ENCODE assay signal across 8 cellular contexts in genomic region chr17:40646791-40647548, GRCh38. TPM values are rescaled to one million over a fixed set of nuclear protein-coding genes. Genes with fewer than 3 reads are reported as not detected.
DNase-seq lines count a peak whose midpoint lies in the region; ATAC-seq and TF ChIP-seq lines count a peak whose summit lies in the region.

No MANE protein-coding gene starts in this region.

- peak overlapping the region; percentile 86 to 100 for H3K18ac ChIP-seq in mesenchymal stem cell (ENCODE audit: low read depth in 1 of 2, low read length in 2 of 2)

- H2BK120ac ChIP-seq in mesenchymal stem cell (ENCODE audit: low read depth, low read length) = peak overlapping the region; percentile 97

- H4K91ac ChIP-seq in mesenchymal stem cell (ENCODE audit: low read length) = peak overlapping the region; percentile 34

- no peak for TF ChIP-seq POLR2A in tibial nerve (IDR thresholded peaks at IDR 0.05)

- H3K4me1 ChIP-seq in mesenchymal stem cell (ENCODE audit: control insufficient read depth, insufficient read depth, low read depth, low read length) (peaks cover 1% of the 10 kb centered on the region), tibial nerve (peaks cover 0 to 61% (median 19%) of the 10 kb centered on the region in 4 donors)

- peak overlapping the region; percentile 72 for H3K4me2 ChIP-seq in mesenchymal stem cell (ENCODE audit: low read length, poor library complexity, severe bottlenecking)

- H3K4me3 ChIP-seq in coronary artery = peak overlapping the region; percentile 79
- H3K4me3 ChIP-seq in mesenchymal stem cell (ENCODE audit: insufficient read depth in 1 of 2, low read depth in 1 of 2, low read length in 2 of 2) = peak overlapping the region; percentile 87 to 98
- peak overlapping the region; percentile 55 to 95 (median 93) for H3K4me3 ChIP-seq in tibial nerve

- H2BK15ac ChIP-seq in mesenchymal stem cell (ENCODE audit: low read depth, poor library complexity, severe bottlenecking) = no peak overlapping the region

- peak overlapping the region; percentile 43 to 75 for H3K14ac ChIP-seq in mesenchymal stem cell (ENCODE audit: low read length in 2 of 2)

- WGBS in mesenchymal stem cell = 24% methylated on average over 14 of the region's 16 CpGs
- WGBS in tibial nerve, 2 donors = 8 to 11% methylated on average over 16 of the region's 16 CpGs

- peak overlapping the region; percentile 10 for H2AFZ ChIP-seq in mesenchymal stem cell (ENCODE audit: low read depth, low read length)

- H2AK5ac ChIP-seq in mesenchymal stem cell (ENCODE audit: low read length, severe bottlenecking) = peak overlapping the region; percentile 78

- H3K27ac ChIP-seq in coronary artery (peak overlapping the region; percentile 98 to 99), mesenchymal stem cell (ENCODE audit: low read length, poor library complexity, severe bottlenecking) (peak overlapping the region; percentile 98), tibial nerve (peak overlapping the region; percentile 94 to 100 (median 98))

- H3K36me3 ChIP-seq in mesenchymal stem cell (ENCODE audit: control insufficient read depth in 1 of 2, insufficient read depth in 2 of 2, low read depth in 1 of 2, low read length in 2 of 2) (peaks cover 0 to 35% of the 10 kb centered on the region in 2 experiments), tibial nerve (peaks cover 0 to 23% (median 2%) of the 10 kb centered on the region in 3 donors)

- ATAC-seq in HG02571 (IDR thresholded peaks at IDR 0.05; ENCODE audit: unreplicated experiment) = peak; percentile 10

- H3K9ac ChIP-seq in mesenchymal stem cell (ENCODE audit: low read length) = peak overlapping the region; percentile 98

- TF ChIP-seq CTCF in coronary artery (IDR thresholded peaks at IDR 0.05) = no peak
- no peak for TF ChIP-seq CTCF in tibial nerve (IDR thresholded peaks at IDR 0.05)

- H3K9me3 ChIP-seq in mesenchymal stem cell (ENCODE audit: control insufficient read depth, low read length) (no peaks in the 10 kb centered on the region), tibial nerve (no peaks in the 10 kb centered on the region)

- no peak for TF ChIP-seq EP300 in tibial nerve (IDR thresholded peaks at IDR 0.05)

- DNase-seq in SHP77 (lab: John Stamatoyannopoulos, UW) = peak; percentile 25 to 33
- DNase-seq in SHP77 treated with DMSO at 0.1 percent for 48 hours (lab: John Stamatoyannopoulos, UW) = no peak
- DNase-seq in RPMI8226 = peak; percentile 47
- DNase-seq in coronary artery (ENCODE audit: low spot score) = no peak
- peak; percentile 20 for DNase-seq in mesenchymal stem cell
- no peak for DNase-seq in tibial nerve (ENCODE audit: low spot score in 2 of 2)
- no peak for DNase-seq in NCI-H2171 (lab: John Stamatoyannopoulos, UW)

- no peak overlapping the region for H2BK12ac ChIP-seq in mesenchymal stem cell (ENCODE audit: low read length in 2 of 2)

- H3K79me1 ChIP-seq in mesenchymal stem cell (replicated peaks; ENCODE audit: low read length, poor library complexity, severe bottlenecking) = peaks cover 7% of the 10 kb centered on the region

- H2BK5ac ChIP-seq in mesenchymal stem cell (ENCODE audit: low read depth, low read length, poor library complexity, severe bottlenecking) = peak overlapping the region; percentile 97

- H4K8ac ChIP-seq in mesenchymal stem cell (ENCODE audit: low read length) = peak overlapping the region; percentile 97

- peak overlapping the region; percentile 99 to 100 for H3K4ac ChIP-seq in mesenchymal stem cell (ENCODE audit: low read depth in 1 of 2, low read length in 2 of 2)

- no peak overlapping the region for H3K23ac ChIP-seq in mesenchymal stem cell (ENCODE audit: low read length in 2 of 2)

- H3K27me3 ChIP-seq in mesenchymal stem cell (ENCODE audit: control insufficient read depth in 1 of 2, insufficient read depth in 1 of 2, low read length in 2 of 2) (no peaks in the 10 kb centered on the region), tibial nerve (no peaks in the 10 kb centered on the region)

RNA-seq across cellular contexts. Expression of gene SMARCE1, which starts 0.6 kb away (rescaled TPM):
- 113 TPM for polyA plus RNA-seq in mesenchymal stem cell (2013, experiment 1 of 2)
- 111 TPM for polyA plus RNA-seq in mesenchymal stem cell (2013, experiment 2 of 2)
- total RNA-seq in tibial nerve = 100 to 1,000 TPM in 1 of 4 donors, 10 to 100 TPM in 3; 67.2 to 113 (median 95.1) TPM

RNA-seq across cellular contexts. Expression of gene KRT222, which starts 18.0 kb away (rescaled TPM):
- not detected for polyA plus RNA-seq in mesenchymal stem cell (2013, experiment 1 of 2)
- not detected for polyA plus RNA-seq in mesenchymal stem cell (2013, experiment 2 of 2)
- total RNA-seq in tibial nerve = 10 to 100 TPM in 1 of 4 donors, 1 to 10 TPM in 3; 2.7 to 17.9 (median 7.6) TPM

RNA-seq across cellular contexts. Expression of gene KRT24, which starts 56.6 kb away (rescaled TPM):
- polyA plus RNA-seq in mesenchymal stem cell (2013, experiment 1 of 2) = not detected
- not detected for polyA plus RNA-seq in mesenchymal stem cell (2013, experiment 2 of 2)
- total RNA-seq in tibial nerve = under 1 TPM in 1 of 4 donors, not detected in 3; 0.20 TPM

Comparison
In these comparisons a context has a peak if more than half of its experiments do, and no peak if none do; other contexts are left out.
1. DNase-seq: peak in SHP77 (2 of 2), RPMI8226 (single experiment) and mesenchymal stem cell (single experiment); none in SHP77 treated with DMSO at 0.1 percent for 48 hours (single experiment), coronary artery (single experiment), tibial nerve (0 of 2) and NCI-H2171 (single experiment).
2. Peak in every context shown above with its lines, with median percentiles within 50 percentile points of each other: H3K27ac ChIP-seq and H3K4me3 ChIP-seq.